Comparison of ENCODE assay signal across 2 cellular contexts in the genomic region with DNA sequence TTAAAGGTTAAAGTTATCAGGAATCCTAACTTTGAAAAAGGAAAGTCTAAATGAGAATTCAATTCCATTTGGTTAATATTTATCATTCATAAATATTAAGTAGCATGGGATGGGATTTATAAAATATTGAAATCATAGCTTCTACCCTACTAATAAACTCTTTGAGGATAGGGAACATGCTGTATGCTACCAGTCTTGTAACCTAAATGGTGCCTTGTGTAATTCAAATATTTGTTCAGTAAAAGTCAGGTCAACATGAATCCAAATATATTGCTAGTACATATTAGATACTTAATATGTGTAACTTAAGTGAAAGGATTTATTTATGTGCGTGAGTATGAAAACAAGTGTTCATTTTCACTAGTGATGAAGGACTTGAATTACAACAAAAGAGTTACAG.
A peak's percentile ranks its signal among the peaks of the same experiment; 100 is the strongest.
TF ChIP-seq lines count a peak whose summit lies in the region.

No MANE protein-coding gene starts in this region.

TF ChIP-seq in liver, 16 proteins besides CTCF, POLR2A, EP300 and RAD21 (continued from another document):
- TF ChIP-seq, protein P1, sequence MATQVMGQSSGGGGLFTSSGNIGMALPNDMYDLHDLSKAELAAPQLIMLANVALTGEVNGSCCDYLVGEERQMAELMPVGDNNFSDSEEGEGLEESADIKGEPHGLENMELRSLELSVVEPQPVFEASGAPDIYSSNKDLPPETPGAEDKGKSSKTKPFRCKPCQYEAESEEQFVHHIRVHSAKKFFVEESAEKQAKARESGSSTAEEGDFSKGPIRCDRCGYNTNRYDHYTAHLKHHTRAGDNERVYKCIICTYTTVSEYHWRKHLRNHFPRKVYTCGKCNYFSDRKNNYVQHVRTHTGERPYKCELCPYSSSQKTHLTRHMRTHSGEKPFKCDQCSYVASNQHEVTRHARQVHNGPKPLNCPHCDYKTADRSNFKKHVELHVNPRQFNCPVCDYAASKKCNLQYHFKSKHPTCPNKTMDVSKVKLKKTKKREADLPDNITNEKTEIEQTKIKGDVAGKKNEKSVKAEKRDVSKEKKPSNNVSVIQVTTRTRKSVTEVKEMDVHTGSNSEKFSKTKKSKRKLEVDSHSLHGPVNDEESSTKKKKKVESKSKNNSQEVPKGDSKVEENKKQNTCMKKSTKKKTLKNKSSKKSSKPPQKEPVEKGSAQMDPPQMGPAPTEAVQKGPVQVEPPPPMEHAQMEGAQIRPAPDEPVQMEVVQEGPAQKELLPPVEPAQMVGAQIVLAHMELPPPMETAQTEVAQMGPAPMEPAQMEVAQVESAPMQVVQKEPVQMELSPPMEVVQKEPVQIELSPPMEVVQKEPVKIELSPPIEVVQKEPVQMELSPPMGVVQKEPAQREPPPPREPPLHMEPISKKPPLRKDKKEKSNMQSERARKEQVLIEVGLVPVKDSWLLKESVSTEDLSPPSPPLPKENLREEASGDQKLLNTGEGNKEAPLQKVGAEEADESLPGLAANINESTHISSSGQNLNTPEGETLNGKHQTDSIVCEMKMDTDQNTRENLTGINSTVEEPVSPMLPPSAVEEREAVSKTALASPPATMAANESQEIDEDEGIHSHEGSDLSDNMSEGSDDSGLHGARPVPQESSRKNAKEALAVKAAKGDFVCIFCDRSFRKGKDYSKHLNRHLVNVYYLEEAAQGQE (IDR thresholded peaks at IDR 0.05), result no peak
- TF ChIP-seq YY1 (IDR thresholded peaks at IDR 0.05), result peak; percentile 63
- no peak for TF ChIP-seq JUND (IDR thresholded peaks at IDR 0.05)
- TF ChIP-seq GABPA (IDR thresholded peaks at IDR 0.05 in 1 of 2, conservative IDR thresholded peaks at IDR 0.05 in 1 of 2), result no peak
- peak in 1 of 2 donors; percentile 13 for TF ChIP-seq RXRA (IDR thresholded peaks at IDR 0.05)
- TF ChIP-seq FOXA1 (IDR thresholded peaks at IDR 0.05), result no peak
- no peak for TF ChIP-seq TAF1 (conservative IDR thresholded peaks at IDR 0.05)
- TF ChIP-seq FOXA2 (IDR thresholded peaks at IDR 0.05), result no peak

TF ChIP-seq in HepG2, 621 proteins besides CTCF, POLR2A, EP300 and RAD21 (continued from another document):
- TF ChIP-seq, protein P2, sequence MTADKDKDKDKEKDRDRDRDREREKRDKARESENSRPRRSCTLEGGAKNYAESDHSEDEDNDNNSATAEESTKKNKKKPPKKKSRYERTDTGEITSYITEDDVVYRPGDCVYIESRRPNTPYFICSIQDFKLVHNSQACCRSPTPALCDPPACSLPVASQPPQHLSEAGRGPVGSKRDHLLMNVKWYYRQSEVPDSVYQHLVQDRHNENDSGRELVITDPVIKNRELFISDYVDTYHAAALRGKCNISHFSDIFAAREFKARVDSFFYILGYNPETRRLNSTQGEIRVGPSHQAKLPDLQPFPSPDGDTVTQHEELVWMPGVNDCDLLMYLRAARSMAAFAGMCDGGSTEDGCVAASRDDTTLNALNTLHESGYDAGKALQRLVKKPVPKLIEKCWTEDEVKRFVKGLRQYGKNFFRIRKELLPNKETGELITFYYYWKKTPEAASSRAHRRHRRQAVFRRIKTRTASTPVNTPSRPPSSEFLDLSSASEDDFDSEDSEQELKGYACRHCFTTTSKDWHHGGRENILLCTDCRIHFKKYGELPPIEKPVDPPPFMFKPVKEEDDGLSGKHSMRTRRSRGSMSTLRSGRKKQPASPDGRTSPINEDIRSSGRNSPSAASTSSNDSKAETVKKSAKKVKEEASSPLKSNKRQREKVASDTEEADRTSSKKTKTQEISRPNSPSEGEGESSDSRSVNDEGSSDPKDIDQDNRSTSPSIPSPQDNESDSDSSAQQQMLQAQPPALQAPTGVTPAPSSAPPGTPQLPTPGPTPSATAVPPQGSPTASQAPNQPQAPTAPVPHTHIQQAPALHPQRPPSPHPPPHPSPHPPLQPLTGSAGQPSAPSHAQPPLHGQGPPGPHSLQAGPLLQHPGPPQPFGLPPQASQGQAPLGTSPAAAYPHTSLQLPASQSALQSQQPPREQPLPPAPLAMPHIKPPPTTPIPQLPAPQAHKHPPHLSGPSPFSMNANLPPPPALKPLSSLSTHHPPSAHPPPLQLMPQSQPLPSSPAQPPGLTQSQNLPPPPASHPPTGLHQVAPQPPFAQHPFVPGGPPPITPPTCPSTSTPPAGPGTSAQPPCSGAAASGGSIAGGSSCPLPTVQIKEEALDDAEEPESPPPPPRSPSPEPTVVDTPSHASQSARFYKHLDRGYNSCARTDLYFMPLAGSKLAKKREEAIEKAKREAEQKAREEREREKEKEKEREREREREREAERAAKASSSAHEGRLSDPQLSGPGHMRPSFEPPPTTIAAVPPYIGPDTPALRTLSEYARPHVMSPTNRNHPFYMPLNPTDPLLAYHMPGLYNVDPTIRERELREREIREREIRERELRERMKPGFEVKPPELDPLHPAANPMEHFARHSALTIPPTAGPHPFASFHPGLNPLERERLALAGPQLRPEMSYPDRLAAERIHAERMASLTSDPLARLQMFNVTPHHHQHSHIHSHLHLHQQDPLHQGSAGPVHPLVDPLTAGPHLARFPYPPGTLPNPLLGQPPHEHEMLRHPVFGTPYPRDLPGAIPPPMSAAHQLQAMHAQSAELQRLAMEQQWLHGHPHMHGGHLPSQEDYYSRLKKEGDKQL (CRISPR knock-in tag; IDR thresholded peaks at IDR 0.05; ENCODE audit: low read depth), result no peak
- TF ChIP-seq PPARG (CRISPR knock-in tag; conservative IDR thresholded peaks at IDR 0.05) (no peak), MIXL1 (CRISPR knock-in tag; IDR thresholded peaks at IDR 0.05) (no peak), HNF4G (IDR thresholded peaks at IDR 0.05; ENCODE audit: borderline replicate concordance, low read depth, low read length) (no peak), HNF4G (CRISPR knock-in tag; IDR thresholded peaks at IDR 0.05; ENCODE audit: borderline replicate concordance, low read depth) (no peak), HNRNPL (IDR thresholded peaks at IDR 0.05; ENCODE audit: low read depth, low read length) (no peak), ZNF543 (CRISPR knock-in tag; IDR thresholded peaks at IDR 0.05) (no peak)
